8 cellular contexts compared by ENCODE assay signal in the genomic region with DNA sequence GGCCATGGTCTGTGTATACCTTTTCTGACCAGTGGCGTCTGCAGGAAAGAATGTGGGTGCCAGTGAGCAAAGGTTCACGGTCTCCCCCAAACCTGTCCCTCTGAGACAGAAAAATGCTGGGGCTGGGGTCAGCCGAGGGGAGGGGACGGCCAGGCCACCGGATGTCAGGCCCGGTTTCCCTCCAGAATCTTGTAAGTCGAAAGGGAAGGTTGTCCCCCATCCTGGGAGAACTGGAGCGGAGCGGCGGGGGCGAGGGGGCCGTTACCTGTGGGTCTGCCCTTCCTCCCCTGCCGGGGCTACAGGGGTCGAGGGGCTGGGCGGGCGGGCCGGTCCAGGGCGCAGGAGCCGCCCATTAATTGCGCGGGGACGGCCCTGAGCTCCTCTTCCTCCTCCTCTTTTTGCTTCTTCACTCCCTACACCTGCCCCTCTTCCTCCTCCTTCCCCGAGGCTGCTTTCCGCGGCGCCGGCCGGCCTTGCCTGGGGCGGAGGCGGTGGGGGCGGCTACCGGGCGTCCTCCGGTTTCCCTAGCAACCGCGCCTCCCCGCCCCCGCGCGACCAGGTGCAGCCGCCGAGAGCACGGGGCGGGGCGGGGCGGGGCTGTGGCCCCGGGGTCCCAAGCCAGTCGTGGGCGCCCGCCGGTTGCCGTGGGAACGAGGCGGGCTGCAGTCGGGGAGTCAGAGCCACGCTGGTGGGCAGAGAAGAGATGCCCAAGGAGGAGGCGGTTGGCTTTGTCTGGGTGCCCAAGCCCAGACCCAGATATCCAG. TPM values are rescaled to one million over a fixed set of nuclear protein-coding genes. Genes with fewer than 3 reads are reported as not detected.
A peak's percentile ranks its signal among the peaks of the same experiment; 100 is the strongest.
DNase-seq lines count a peak whose midpoint lies in the region; TF ChIP-seq lines count a peak whose summit lies in the region.

A gene with protein sequence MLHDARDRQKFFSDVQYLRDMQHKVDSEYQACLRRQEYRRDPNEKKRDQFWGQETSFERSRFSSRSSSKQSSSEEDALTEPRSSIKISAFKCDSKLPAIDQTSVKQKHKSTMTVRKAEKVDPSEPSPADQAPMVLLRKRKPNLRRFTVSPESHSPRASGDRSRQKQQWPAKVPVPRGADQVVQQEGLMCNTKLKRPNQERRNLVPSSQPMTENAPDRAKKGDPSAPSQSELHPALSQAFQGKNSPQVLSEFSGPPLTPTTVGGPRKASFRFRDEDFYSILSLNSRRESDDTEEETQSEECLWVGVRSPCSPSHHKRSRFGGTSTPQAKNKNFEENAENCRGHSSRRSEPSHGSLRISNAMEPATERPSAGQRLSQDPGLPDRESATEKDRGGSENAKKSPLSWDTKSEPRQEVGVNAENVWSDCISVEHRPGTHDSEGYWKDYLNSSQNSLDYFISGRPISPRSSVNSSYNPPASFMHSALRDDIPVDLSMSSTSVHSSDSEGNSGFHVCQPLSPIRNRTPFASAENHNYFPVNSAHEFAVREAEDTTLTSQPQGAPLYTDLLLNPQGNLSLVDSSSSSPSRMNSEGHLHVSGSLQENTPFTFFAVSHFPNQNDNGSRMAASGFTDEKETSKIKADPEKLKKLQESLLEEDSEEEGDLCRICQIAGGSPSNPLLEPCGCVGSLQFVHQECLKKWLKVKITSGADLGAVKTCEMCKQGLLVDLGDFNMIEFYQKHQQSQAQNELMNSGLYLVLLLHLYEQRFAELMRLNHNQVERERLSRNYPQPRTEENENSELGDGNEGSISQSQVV (minus strand): TSS at position 503 of the 764 bp plus-strand sequence. CDS start 6,579 bp downstream, outside the sequence.

- no peak within 1 kb of the TSS for H3K27ac ChIP-seq in osteoblast (ENCODE audit: low read depth, low read length)

- peaks cover 13% of the 10 kb centered on the region for H3K4me1 ChIP-seq in osteoblast (ENCODE audit: insufficient read depth, low read length)

- no peaks in the 10 kb centered on the region for H3K79me2 ChIP-seq in osteoblast (ENCODE audit: insufficient read depth, low read length)

- H3K9me3 ChIP-seq in osteoblast (ENCODE audit: low read depth, low read length), result no peaks in the 10 kb centered on the region

- H2AFZ ChIP-seq in osteoblast (ENCODE audit: low read length), result peak within 1 kb of the TSS; percentile 4

- DNase-seq in NCI-H524 (lab: John Stamatoyannopoulos, UW) (peak; percentile 59 to 81), NCI-H524 treated with DMSO at 0.1 percent for 48 hours (lab: John Stamatoyannopoulos, UW) (no peak), RPMI8226 (peak; percentile 84), ecto neural progenitor cell (ENCODE audit: low spot score) (peak; percentile 88), osteoblast (ENCODE audit: insufficient read length, low spot score, missing footprints) (peak; percentile 78), HCEC 1CT (no peak), middle frontal gyrus (ENCODE audit: extremely low spot score, low spot score) (no peak), GM19238 (ENCODE audit: insufficient read length, low spot score) (no peak)

- H4K20me1 ChIP-seq in osteoblast (ENCODE audit: insufficient read depth, low read length), result no peaks in the 10 kb centered on the region

- TF ChIP-seq CTCF in osteoblast (IDR thresholded peaks at IDR 0.05; ENCODE audit: extremely low read depth, low read depth, low read length), result no peak

- H3K4me2 ChIP-seq in osteoblast (ENCODE audit: insufficient read depth, low read length), result peak within 1 kb of the TSS; percentile 60

- no peaks in the 10 kb centered on the region for H3K36me3 ChIP-seq in osteoblast (ENCODE audit: insufficient read depth, low read length)

- no peaks in the 10 kb centered on the region for H3K27me3 ChIP-seq in osteoblast (ENCODE audit: insufficient read depth, low read length)

- peak within 1 kb of the TSS; percentile 59 for H3K4me3 ChIP-seq in osteoblast (ENCODE audit: insufficient read depth, low read length)

RNA-seq across cellular contexts. Expression of the gene that starts here (rescaled TPM):
- total RNA-seq in osteoblast, result under 0.01 TPM in 1 of 2 replicates, not detected in the other

Comparison
In these comparisons a context has a peak if more than half of its experiments do, and no peak if none do; other contexts are left out.
1. DNase-seq: peak in NCI-H524 (2 of 2), RPMI8226 (single experiment) and ecto neural progenitor cell (single experiment); none in NCI-H524 treated with DMSO at 0.1 percent for 48 hours (single experiment), HCEC 1CT (single experiment), middle frontal gyrus (single experiment) and GM19238 (single experiment).
2. Peak in DNase-seq, H3K4me3 ChIP-seq and H3K4me2 ChIP-seq in osteoblast; RNA of the gene not detected or under 1 TPM.